In the genomic region with DNA sequence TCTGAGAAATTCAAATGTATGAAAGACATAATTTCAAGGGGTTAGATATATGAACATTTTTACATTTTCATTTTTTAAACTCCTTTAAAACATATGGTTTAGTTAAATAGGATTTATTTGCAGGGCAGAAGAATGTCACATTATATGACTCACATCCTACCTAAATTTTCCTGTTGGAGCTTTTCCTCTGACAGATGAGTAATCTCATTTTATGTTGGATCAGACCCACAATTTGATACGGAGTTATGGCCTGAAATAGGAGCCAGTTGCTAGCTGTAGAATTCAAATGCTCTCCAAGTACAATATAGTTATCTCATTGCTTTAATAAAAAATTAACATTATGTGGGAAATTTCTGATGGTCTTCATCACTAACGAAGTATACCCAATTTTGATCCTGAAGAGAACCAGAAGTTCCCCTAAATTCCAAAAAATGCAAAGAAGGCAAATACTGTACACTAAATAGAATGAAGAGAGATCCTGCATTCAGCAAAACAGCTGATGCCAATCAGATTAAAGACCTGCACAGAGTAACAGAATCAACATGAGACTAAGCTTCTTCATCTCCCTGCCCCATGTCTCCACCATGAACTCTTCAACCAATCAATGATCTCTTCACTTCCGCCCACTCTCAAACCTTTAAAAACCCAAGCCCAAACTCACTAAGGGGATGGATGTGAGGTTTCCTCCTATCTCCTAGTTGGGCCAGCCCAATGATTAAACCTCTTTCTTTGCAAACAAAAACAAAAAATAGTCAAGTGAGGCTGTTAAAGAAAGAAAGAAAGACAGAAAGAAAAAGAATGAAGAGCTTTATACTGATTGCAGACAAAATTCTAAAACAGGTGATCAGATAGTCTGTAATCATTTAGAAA, we compare ENCODE assay signal across 18 cellular contexts. TPM values are rescaled to one million over a fixed set of nuclear protein-coding genes. Genes with fewer than 3 reads are reported as not detected.
A peak's percentile ranks its signal among the peaks of the same experiment; 100 is the strongest.
DNase-seq lines count a peak whose midpoint lies in the region; ATAC-seq and TF ChIP-seq lines count a peak whose summit lies in the region.
"Had no signal": no experiment of that assay in that cellular context is flagged by ENCODE, and none has a peak within 500 bp of the region (broad histone marks: within the 10 kb centered on the region; RNA-seq: fewer than 3 reads in every experiment).

No MANE protein-coding gene starts in this region.

- TF ChIP-seq CTCF in AG09309 (IDR thresholded peaks at IDR 0.05; ENCODE audit: control insufficient read depth, insufficient read depth, low read depth, low read length, missing control alignments) (no peak), cardiac fibroblast (IDR thresholded peaks at IDR 0.05; ENCODE audit: low read depth, low read length) (no peak), MM.1S (IDR thresholded peaks at IDR 0.05; ENCODE audit: low read length) (no peak)

- H3K36me3 Mint-ChIP-seq in naive thymus-derived CD8-positive, alpha-beta T cell = no peaks in the 10 kb centered on the region
- H3K36me3 Mint-ChIP-seq: stimulated activated effector memory CD8-positive, alpha-beta T cell treated with anti-CD3 and anti-CD28 coated beads, Interleukin-12 subunit alpha, Interleukin-12 subunit beta, amount 100 ng/mL, for 72 hours had no signal

- H3K4me1 Mint-ChIP-seq in naive thymus-derived CD8-positive, alpha-beta T cell = no peaks in the 10 kb centered on the region

- DNase-seq in AG09309 (ENCODE audit: low read depth) (peak; percentile 62), NCI-H226 (peak; percentile 74), cardiac fibroblast (ENCODE audit: low read depth in 2 of 2) (peak; percentile 71 to 78), kidney glomerular epithelial cell (lab: John Stamatoyannopoulos, UW) (peak; percentile 25), MM.1S (no peak), T1000 (lab: John Stamatoyannopoulos, UW) (no peak), NCI-H526 treated with DMSO at 0.1 percent for 48 hours (lab: John Stamatoyannopoulos, UW) (no peak)
- DNase-seq in naive thymus-derived CD8-positive, alpha-beta T cell = no peak
- DNase-seq: activated CD4-positive, CD25-positive, alpha-beta regulatory T cell treated with anti-CD3 and anti-CD28 coated beads, Interleukin-2, amount 50 U/mL, for 72 hours; DND-41; KBM-7; NCI-H2029 treated with DMSO at 0.1 percent for 48 hours; NK-92 treated with Interleukin-12 subunit alpha and Interleukin-12 subunit beta, amount 100 ng/mL, for 24 hours; stimulated activated CD4-positive, alpha-beta T cell treated with anti-CD3 and anti-CD28 coated beads, Interleukin-2, amount 100 ng/mL, for 48 hours had no signal

- ATAC-seq in naive thymus-derived CD8-positive, alpha-beta T cell = no peak
- ATAC-seq: stimulated activated effector memory CD8-positive, alpha-beta T cell treated with anti-CD3 and anti-CD28 coated beads, Interleukin-12 subunit alpha, Interleukin-12 subunit beta, amount 100 ng/mL, for 72 hours had no signal

- no peaks in the 10 kb centered on the region for H3K36me3 ChIP-seq in MM.1S (replicated peaks; ENCODE audit: insufficient read depth, low read length)
- H3K36me3 ChIP-seq: BLaER1 had no signal

- H3K9me2 ChIP-seq in MM.1S (replicated peaks; ENCODE audit: insufficient read depth, low read length) = no peaks in the 10 kb centered on the region

- POLR2A ChIA-PET in naive thymus-derived CD8-positive, alpha-beta T cell (lab: Charles Lee) = no interaction called here

- peaks cover 17 to 36% (median 29%) of the 10 kb centered on the region in 5 donors for H3K27me3 Mint-ChIP-seq in naive thymus-derived CD8-positive, alpha-beta T cell

- no peak overlapping the region for H3K27ac ChIP-seq in MM.1S (ENCODE audit: low read length)
- H3K27ac ChIP-seq: BLaER1, epithelial cell of prostate had no signal

- H3K9ac ChIP-seq in MM.1S (ENCODE audit: low read length) = no peak overlapping the region
- H3K9ac ChIP-seq: BLaER1 had no signal

- peaks cover 0 to 3% (median 0%) of the 10 kb centered on the region in 9 donors for H3K9me3 Mint-ChIP-seq in naive thymus-derived CD8-positive, alpha-beta T cell
- H3K9me3 Mint-ChIP-seq: stimulated activated effector memory CD8-positive, alpha-beta T cell treated with anti-CD3 and anti-CD28 coated beads, Interleukin-12 subunit alpha, Interleukin-12 subunit beta, amount 100 ng/mL, for 72 hours had no signal

- H3K9me3 ChIP-seq in MM.1S (replicated peaks; ENCODE audit: insufficient read depth, low read length) = no peaks in the 10 kb centered on the region
- H3K9me3 ChIP-seq: BLaER1 had no signal

- H3K79me2 ChIP-seq in MM.1S (ENCODE audit: low read length) = no peaks in the 10 kb centered on the region

- no peaks in the 10 kb centered on the region for H3F3A ChIP-seq in MM.1S (ENCODE audit: insufficient read depth, low read length)

- H3K27ac Mint-ChIP-seq in naive thymus-derived CD8-positive, alpha-beta T cell = no peak overlapping the region
- H3K27ac Mint-ChIP-seq: progenitor cell of endocrine pancreas had no signal

- H2AFZ ChIP-seq in MM.1S (ENCODE audit: low read length) = no peak overlapping the region

- H4K20me1 ChIP-seq in MM.1S (ENCODE audit: insufficient read depth, low read length) = no peaks in the 10 kb centered on the region
- H4K20me1 ChIP-seq: BLaER1 had no signal

- H3K4me1 ChIP-seq in MM.1S (ENCODE audit: low read length) = no peaks in the 10 kb centered on the region
- H3K4me1 ChIP-seq: BLaER1 had no signal

- no peak overlapping the region for H3K4me2 ChIP-seq in MM.1S (ENCODE audit: low read depth, low read length)
- H3K4me2 ChIP-seq: BLaER1 had no signal

- no peak overlapping the region for H3K4me3 Mint-ChIP-seq in naive thymus-derived CD8-positive, alpha-beta T cell
- H3K4me3 Mint-ChIP-seq: stimulated activated effector memory CD8-positive, alpha-beta T cell treated with anti-CD3 and anti-CD28 coated beads, Interleukin-12 subunit alpha, Interleukin-12 subunit beta, amount 100 ng/mL, for 72 hours had no signal

- no peaks in the 10 kb centered on the region for H3K27me3 ChIP-seq in MM.1S (replicated peaks; ENCODE audit: insufficient read depth, low read length)
- H3K27me3 ChIP-seq: BLaER1 had no signal

- no peak overlapping the region for H3K4me3 ChIP-seq in AG09309 (ENCODE audit: control insufficient read depth, low read depth, low read length)
- H3K4me3 ChIP-seq in cardiac fibroblast (replicated peaks in 1 of 2; ENCODE audit: low read depth in 2 of 2, low read length in 2 of 2) = no peak overlapping the region
- H3K4me3 ChIP-seq in MM.1S (ENCODE audit: low read length) = no peak overlapping the region
- H3K4me3 ChIP-seq: BLaER1 had no signal

RNA-seq across cellular contexts. Expression of a gene that starts 10.9 kb away (rescaled TPM):
- 10 to 100 TPM; 41.6 to 45.7 TPM for total RNA-seq in naive thymus-derived CD8-positive, alpha-beta T cell
- polyA plus RNA-seq in naive thymus-derived CD8-positive, alpha-beta T cell = 10 to 100 TPM; 37.0 to 44.6 (median 38.4) TPM

RNA-seq across cellular contexts. Expression of a gene that starts 25.2 kb away (rescaled TPM):
- not detected for total RNA-seq in naive thymus-derived CD8-positive, alpha-beta T cell
- polyA plus RNA-seq in naive thymus-derived CD8-positive, alpha-beta T cell = not detected
- total RNA-seq: progenitor cell of endocrine pancreas had no signal

RNA-seq across cellular contexts. Expression of a gene that starts 33.5 kb away (rescaled TPM):
- total RNA-seq in naive thymus-derived CD8-positive, alpha-beta T cell = 1 to 10 TPM; 1.1 to 1.3 TPM
- under 1 TPM in 1 of 3 donors, not detected in 2; 0.51 TPM for polyA plus RNA-seq in naive thymus-derived CD8-positive, alpha-beta T cell

Comparison
In these comparisons a context has a peak if more than half of its experiments do, and no peak if none do; other contexts are left out.
1. DNase-seq: peak in AG09309 (single experiment), NCI-H226 (single experiment), cardiac fibroblast (2 of 2) and kidney glomerular epithelial cell (single experiment); none in MM.1S (single experiment), T1000 (single experiment), naive thymus-derived CD8-positive, alpha-beta T cell (0 of 10) and NCI-H526 treated with DMSO at 0.1 percent for 48 hours (single experiment).